In genomic region chr3:115766587-115767492, GRCh38 we compare ENCODE assay signal across 11 cellular contexts.
DNase-seq lines count a peak whose midpoint lies in the region; TF ChIP-seq lines count a peak whose summit lies in the region.
"Had no signal": no experiment of that assay in that cellular context is flagged by ENCODE, and none has a peak within 500 bp of the region (broad histone marks: within the 10 kb centered on the region; RNA-seq: fewer than 3 reads in every experiment).

No MANE protein-coding gene starts in this region.

- TF ChIP-seq CTCF in choroid plexus epithelial cell (conservative IDR thresholded peaks at IDR 0.05; ENCODE audit: low read depth, low read length) (no peak), neural progenitor cell (IDR thresholded peaks at IDR 0.05) (no peak), esophagus muscularis mucosa (IDR thresholded peaks at IDR 0.05) (no peak), GM13976 (IDR thresholded peaks at IDR 0.05; ENCODE audit: borderline replicate concordance, control extremely low read depth, extremely low read depth, insufficient read depth, missing control alignments) (no peak)

- H3F3A ChIP-seq in neural progenitor cell (ENCODE audit: low read depth) = peaks cover 7% of the 10 kb centered on the region

- TF ChIP-seq POLR2A in esophagus muscularis mucosa (IDR thresholded peaks at IDR 0.05; ENCODE audit: low read depth) = no peak

- no peak overlapping the region for H3K4me3 Mint-ChIP-seq in neural progenitor cell
- H3K4me3 Mint-ChIP-seq: activated T-cell treated with anti-CD3 and anti-CD28 coated beads, Interleukin-2, amount 50 U/mL, for 4 hours had no signal

- peaks cover 7% of the 10 kb centered on the region for H3K27me3 Mint-ChIP-seq in neural progenitor cell (ENCODE audit: insufficient read depth, low read depth)

- no peaks in the 10 kb centered on the region for H3K27me3 ChIP-seq in neural progenitor cell
- H3K27me3 ChIP-seq in esophagus muscularis mucosa = no peaks in the 10 kb centered on the region

- no peak for TF ChIP-seq EP300 in esophagus muscularis mucosa (IDR thresholded peaks at IDR 0.05)

- H4K20me1 ChIP-seq in neural progenitor cell (ENCODE audit: low read depth) = no peaks in the 10 kb centered on the region

- H3K4me2 ChIP-seq in neural progenitor cell = peak overlapping the region; percentile 24

- H3K79me2 ChIP-seq in neural progenitor cell (ENCODE audit: low read depth) = no peaks in the 10 kb centered on the region

- H3K36me3 Mint-ChIP-seq in neural progenitor cell = no peaks in the 10 kb centered on the region

- intact Hi-C loops in esophagus muscularis mucosa (cut with DNase I) = no loop called here

- DNase-seq in ELR (ENCODE audit: low read depth) = peak; percentile 71
- peak; percentile 68 for DNase-seq in NCI-H82 (lab: John Stamatoyannopoulos, UW)
- DNase-seq in choroid plexus epithelial cell (ENCODE audit: low read depth) = peak; percentile 80
- DNase-seq in neural progenitor cell (ENCODE audit: low spot score) = peak; percentile 8
- no peak for DNase-seq in esophagus muscularis mucosa (ENCODE audit: extremely low spot score)
- DNase-seq in GM13976 (ENCODE audit: low spot score) = no peak
- DNase-seq in GF-D8 (lab: John Stamatoyannopoulos, UW) = no peak
- DNase-seq in substantia nigra (lab: John Stamatoyannopoulos, UW) = no peak
- DNase-seq: activated T-cell treated with anti-CD3 and anti-CD28 coated beads, Interleukin-2, amount 50 U/mL, for 4 hours; anterior cingulate cortex; GOT3 had no signal

- H3K27ac ChIP-seq in neural progenitor cell = no peak overlapping the region
- no peak overlapping the region for H3K27ac ChIP-seq in esophagus muscularis mucosa (replicated peaks in 1 of 4)
- H3K27ac ChIP-seq in substantia nigra (ENCODE audit: low read depth, low read length, poor library complexity, severe bottlenecking) = no peak overlapping the region

- H3K36me3 ChIP-seq in neural progenitor cell = no peaks in the 10 kb centered on the region
- no peaks in the 10 kb centered on the region for H3K36me3 ChIP-seq in esophagus muscularis mucosa

- H3K4me1 Mint-ChIP-seq in neural progenitor cell = peaks cover 35% of the 10 kb centered on the region

- in situ Hi-C loops in GM13976 (cut with MboI; ENCODE audit: low sequenced_read_pairs, unreplicated experiment) = no loop called here

- H3K4me1 ChIP-seq in neural progenitor cell (peaks cover 18% of the 10 kb centered on the region), esophagus muscularis mucosa (peaks cover 0 to 16% (median 9%) of the 10 kb centered on the region in 4 donors)

- no peak overlapping the region for H2AFZ ChIP-seq in neural progenitor cell (replicated peaks)

- no peak overlapping the region for H3K4me3 ChIP-seq in choroid plexus epithelial cell (ENCODE audit: low read depth, low read length)
- H3K4me3 ChIP-seq in neural progenitor cell = no peak overlapping the region
- H3K4me3 ChIP-seq in esophagus muscularis mucosa = no peak overlapping the region

- peak overlapping the region; percentile 39 for H3K27ac Mint-ChIP-seq in neural progenitor cell

- no peaks in the 10 kb centered on the region for H3K9me3 ChIP-seq in neural progenitor cell (ENCODE audit: low read depth)
- no peaks in the 10 kb centered on the region for H3K9me3 ChIP-seq in esophagus muscularis mucosa

- no peak overlapping the region for H3K9ac ChIP-seq in neural progenitor cell

- WGBS in esophagus muscularis mucosa = 72% methylated on average over 6 of the region's 6 CpGs

- no peaks in the 10 kb centered on the region for H3K9me3 Mint-ChIP-seq in neural progenitor cell
- H3K9me3 Mint-ChIP-seq: activated T-cell treated with anti-CD3 and anti-CD28 coated beads, Interleukin-2, amount 50 U/mL, for 4 hours had no signal

Comparison
In these comparisons a context has a peak if more than half of its experiments do, and no peak if none do; other contexts are left out.
1. DNase-seq: peak in ELR (single experiment), NCI-H82 (single experiment), choroid plexus epithelial cell (single experiment) and neural progenitor cell (single experiment); none in esophagus muscularis mucosa (single experiment), GM13976 (single experiment), GF-D8 (single experiment) and substantia nigra (0 of 49).